Comparison of ENCODE assay signal across 17 cellular contexts in the genomic region with DNA sequence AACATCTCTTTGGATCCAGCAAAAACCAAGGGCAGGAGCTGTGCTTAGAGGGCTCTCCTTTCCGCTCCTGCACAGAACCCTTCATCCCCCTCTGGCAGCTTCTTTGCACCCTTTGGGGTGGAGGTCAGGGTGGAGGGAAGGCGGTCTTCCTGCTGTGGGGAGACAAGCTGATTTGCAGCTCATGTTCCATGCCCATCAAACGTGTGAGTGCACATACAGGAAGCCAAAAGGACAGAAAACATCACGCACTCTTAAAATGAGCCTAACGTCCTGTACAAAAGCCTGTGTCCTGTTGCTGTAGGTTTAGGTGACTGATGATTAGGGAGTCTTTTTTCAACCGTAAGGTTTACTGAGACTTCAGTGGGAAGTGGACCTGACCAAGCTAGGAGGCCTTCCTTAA.
"Had no signal": no experiment of that assay in that cellular context is flagged by ENCODE, and none has a peak within 500 bp of the region (broad histone marks: within the 10 kb centered on the region; RNA-seq: fewer than 3 reads in every experiment).

No MANE protein-coding gene starts in this region.

- H3K4me3 Mint-ChIP-seq: activated CD4-positive, alpha-beta T cell treated with anti-CD3 and anti-CD28 coated beads, Interleukin-2, amount 10 ng/mL, durations not matched to agents 7 days and 5 days; natural killer cell treated with Interleukin-12 subunit alpha and Interleukin-12 subunit beta and Interleukin-15 and Interleukin-18, amount 100 ng/mL, for 72 hours; T-helper 17 cell; type B pancreatic cell had no signal

- H3K27ac Mint-ChIP-seq: activated CD4-positive, alpha-beta T cell treated with anti-CD3 and anti-CD28 coated beads, Interleukin-2, amount 10 ng/mL, durations not matched to agents 7 days and 5 days; natural killer cell treated with Interleukin-12 subunit alpha and Interleukin-12 subunit beta and Interleukin-15 and Interleukin-18, amount 100 ng/mL, for 72 hours; progenitor cell of endocrine pancreas; T-helper 17 cell; type B pancreatic cell had no signal

- H3K27me3 Mint-ChIP-seq: activated CD4-positive, alpha-beta T cell treated with anti-CD3 and anti-CD28 coated beads, Interleukin-2, amount 10 ng/mL, durations not matched to agents 7 days and 5 days; natural killer cell treated with Interleukin-12 subunit alpha and Interleukin-12 subunit beta and Interleukin-15 and Interleukin-18, amount 100 ng/mL, for 72 hours; progenitor cell of endocrine pancreas; T-helper 17 cell; type B pancreatic cell had no signal

- DNase-seq: activated CD4-positive, alpha-beta T cell treated with anti-CD3 and anti-CD28 coated beads, Interleukin-2, amount 10 ng/mL, durations not matched to agents 7 days and 5 days; adrenal gland; brain microvascular endothelial cell; central memory CD4-positive, alpha-beta T cell; dermis blood vessel endothelial cell; effector CD8-positive, alpha-beta T cell; erythroblast; foreskin fibroblast; left lung; retina; sigmoid colon; stimulated activated CD4-positive, alpha-beta T cell treated with anti-CD3 and anti-CD28 coated beads, Interleukin-15, amount 100 ng/mL, for 24 hours; T-helper 17 cell; testis had no signal

- ATAC-seq: left lung, T-helper 17 cell had no signal
